19 cellular contexts compared by ENCODE assay signal in the genomic region with DNA sequence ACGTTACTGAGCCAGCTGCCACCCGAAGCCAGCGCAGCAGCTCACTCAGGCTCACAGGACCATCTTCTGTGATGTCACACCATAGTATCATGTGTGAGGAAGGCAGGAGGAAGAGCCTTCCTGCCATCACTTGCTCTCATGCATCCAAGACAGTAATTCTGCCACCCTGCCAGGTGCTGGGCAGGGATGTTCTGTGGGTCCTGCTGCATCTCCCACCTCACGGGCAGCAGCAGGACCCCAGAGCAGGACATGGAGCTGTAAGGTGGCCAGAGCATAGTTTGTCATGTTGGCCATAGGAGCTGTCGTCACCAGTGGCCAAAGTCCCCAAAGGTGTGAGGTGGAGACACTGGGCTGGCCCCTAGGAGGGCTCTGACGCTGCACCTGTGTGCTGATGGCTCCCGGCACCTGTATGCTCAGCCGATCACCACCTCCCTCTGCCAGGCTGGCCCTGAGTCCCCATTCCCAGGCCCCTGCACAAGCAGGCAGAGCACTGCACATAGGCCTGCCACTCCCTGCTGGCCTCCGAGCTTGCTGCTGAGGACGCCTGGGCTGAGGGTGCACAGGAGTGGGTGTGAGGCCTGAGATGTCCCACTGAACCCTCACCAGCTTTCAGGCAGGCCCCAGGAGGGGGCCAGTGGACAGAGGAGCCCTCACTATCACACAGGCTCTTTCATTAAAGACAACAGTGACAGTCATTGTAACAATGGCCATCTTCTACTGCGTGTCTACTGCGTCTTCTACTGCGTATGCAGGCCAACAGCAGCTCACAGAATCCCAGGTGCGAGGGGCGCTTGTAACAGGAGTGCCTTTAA.
"Had no signal": no experiment of that assay in that cellular context is flagged by ENCODE, and none has a peak within 500 bp of the region (broad histone marks: within the 10 kb centered on the region; RNA-seq: fewer than 3 reads in every experiment).

No MANE protein-coding gene starts in this region.

- FAIRE-seq: TTC549 had no signal

- H3K4me3 Mint-ChIP-seq: activated CD4-positive, alpha-beta memory T cell treated with anti-CD3 and anti-CD28 coated beads, Interleukin-2, amount 10 ng/mL, durations not matched to agents 7 days and 5 days; activated T-cell treated with anti-CD3 and anti-CD28 coated beads, Interleukin-2, amount 50 U/mL, for 72 hours; naive thymus-derived CD4-positive, alpha-beta T cell; stimulated activated naive B cell treated with anti-CD40 and anti-IgM and Interleukin-4, amounts not matched to agents 10 μg/mL and 1 μg/mL and 100 μg/mL, for 72 hours; type B pancreatic cell; WTC11 had no signal

- H3K36me3 Mint-ChIP-seq: activated naive CD4-positive, alpha-beta T cell treated with anti-CD3 and anti-CD28 coated beads, Interleukin-2, amount 50 U/mL, for 72 hours; naive thymus-derived CD4-positive, alpha-beta T cell; stimulated activated naive B cell treated with anti-CD40 and anti-IgM and Interleukin-4, amounts not matched to agents 10 μg/mL and 1 μg/mL and 100 μg/mL, for 72 hours; type B pancreatic cell; WTC11 had no signal

- H3K4me1 Mint-ChIP-seq: activated CD4-positive, alpha-beta memory T cell treated with anti-CD3 and anti-CD28 coated beads, Interleukin-2, amount 10 ng/mL, durations not matched to agents 7 days and 5 days; naive thymus-derived CD4-positive, alpha-beta T cell; stimulated activated naive B cell treated with anti-CD40 and anti-IgM and Interleukin-4, amounts not matched to agents 10 μg/mL and 1 μg/mL and 100 μg/mL, for 72 hours had no signal

- H3K27me3 Mint-ChIP-seq: activated CD4-positive, alpha-beta memory T cell treated with anti-CD3 and anti-CD28 coated beads, Interleukin-2, amount 10 ng/mL, durations not matched to agents 7 days and 5 days had no signal

- H3K9me3 Mint-ChIP-seq: type B pancreatic cell, WTC11 had no signal

- ATAC-seq: activated naive CD4-positive, alpha-beta T cell treated with anti-CD3 and anti-CD28 coated beads, Interleukin-2, amount 50 U/mL, for 72 hours; activated T-cell treated with anti-CD3 and anti-CD28 coated beads, Interleukin-2, amount 50 U/mL, for 72 hours; gastroesophageal sphincter; mucosa of descending colon; naive thymus-derived CD4-positive, alpha-beta T cell; WTC11 had no signal

- H3K9me3 ChIP-seq: gastroesophageal sphincter, mucosa of descending colon had no signal

- DNase-seq: activated CD4-positive, alpha-beta memory T cell treated with anti-CD3 and anti-CD28 coated beads, Interleukin-2, amount 10 ng/mL, durations not matched to agents 7 days and 5 days; activated CD4-positive, alpha-beta T cell treated with anti-CD3 and anti-CD28 coated beads for 4 hours; activated gamma-delta T cell; activated T-cell treated with anti-CD3 and anti-CD28 coated beads, Interleukin-2, amount 50 U/mL, for 72 hours; central memory CD4-positive, alpha-beta T cell; dermis blood vessel endothelial cell; mammary epithelial cell; naive thymus-derived CD4-positive, alpha-beta T cell; retina; stimulated activated CD4-positive, alpha-beta T cell treated with anti-CD3 and anti-CD28 coated beads, Interleukin-15, amount 100 ng/mL, for 24 hours; stimulated activated CD4-positive, alpha-beta T cell treated with anti-CD3 and anti-CD28 coated beads, Interleukin-4, amount 100 ng/mL, for 1 hour; stimulated activated naive B cell treated with anti-CD40 and anti-IgM and Interleukin-4, amounts not matched to agents 10 μg/mL and 1 μg/mL and 100 μg/mL, for 72 hours; SW 1271 had no signal

- H3K4me1 ChIP-seq: gastroesophageal sphincter had no signal

- H3K27ac ChIP-seq: gastroesophageal sphincter had no signal

- H3K27ac Mint-ChIP-seq: activated CD4-positive, alpha-beta memory T cell treated with anti-CD3 and anti-CD28 coated beads, Interleukin-2, amount 10 ng/mL, durations not matched to agents 7 days and 5 days; activated naive CD4-positive, alpha-beta T cell treated with anti-CD3 and anti-CD28 coated beads, Interleukin-2, amount 50 U/mL, for 72 hours; activated T-cell treated with anti-CD3 and anti-CD28 coated beads, Interleukin-2, amount 50 U/mL, for 72 hours; naive thymus-derived CD4-positive, alpha-beta T cell; stimulated activated naive B cell treated with anti-CD40 and anti-IgM and Interleukin-4, amounts not matched to agents 10 μg/mL and 1 μg/mL and 100 μg/mL, for 72 hours; WTC11 had no signal

- H3K4me3 ChIP-seq: gastroesophageal sphincter, mucosa of descending colon had no signal
